In the genomic region with DNA sequence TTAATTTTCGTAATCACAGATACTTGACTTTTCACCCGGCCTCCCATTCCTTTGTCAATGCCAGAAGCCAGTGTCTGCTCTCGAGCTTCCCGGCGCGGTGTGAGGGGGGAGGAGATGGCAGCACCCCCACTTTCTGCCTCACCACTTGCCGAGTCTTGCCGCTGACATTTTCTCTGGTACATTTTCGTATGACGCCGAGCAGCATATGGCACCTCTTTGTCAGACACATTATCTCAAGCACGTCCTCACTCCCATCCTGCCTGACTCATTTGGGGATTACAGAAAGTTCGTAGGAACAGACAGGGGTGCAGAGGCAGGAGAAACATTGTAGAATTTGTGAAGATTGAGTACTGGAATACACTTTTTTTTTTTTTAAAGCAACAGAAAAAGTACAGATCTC, we compare ENCODE assay signal across 2 cellular contexts.
TF ChIP-seq lines count a peak whose summit lies in the region.

No MANE protein-coding gene starts in this region.

TF ChIP-seq in GM23338, 12 proteins besides CTCF, POLR2A, EP300 and RAD21 (continued from another document):
- TF ChIP-seq, protein P1, sequence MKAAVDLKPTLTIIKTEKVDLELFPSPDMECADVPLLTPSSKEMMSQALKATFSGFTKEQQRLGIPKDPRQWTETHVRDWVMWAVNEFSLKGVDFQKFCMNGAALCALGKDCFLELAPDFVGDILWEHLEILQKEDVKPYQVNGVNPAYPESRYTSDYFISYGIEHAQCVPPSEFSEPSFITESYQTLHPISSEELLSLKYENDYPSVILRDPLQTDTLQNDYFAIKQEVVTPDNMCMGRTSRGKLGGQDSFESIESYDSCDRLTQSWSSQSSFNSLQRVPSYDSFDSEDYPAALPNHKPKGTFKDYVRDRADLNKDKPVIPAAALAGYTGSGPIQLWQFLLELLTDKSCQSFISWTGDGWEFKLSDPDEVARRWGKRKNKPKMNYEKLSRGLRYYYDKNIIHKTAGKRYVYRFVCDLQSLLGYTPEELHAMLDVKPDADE (IDR thresholded peaks at IDR 0.05), result no peak
- TF ChIP-seq POLR2AphosphoS5 (IDR thresholded peaks at IDR 0.05; ENCODE audit: low read depth), result no peak
- TF ChIP-seq ZNF114 (CRISPR knock-in tag; IDR thresholded peaks at IDR 0.05), result no peak
- TF ChIP-seq STAT1 (IDR thresholded peaks at IDR 0.05; ENCODE audit: unreplicated experiment), result no peak
- TF ChIP-seq NANOG (IDR thresholded peaks at IDR 0.05; ENCODE audit: borderline replicate concordance), result no peak
- TF ChIP-seq, protein P2, sequence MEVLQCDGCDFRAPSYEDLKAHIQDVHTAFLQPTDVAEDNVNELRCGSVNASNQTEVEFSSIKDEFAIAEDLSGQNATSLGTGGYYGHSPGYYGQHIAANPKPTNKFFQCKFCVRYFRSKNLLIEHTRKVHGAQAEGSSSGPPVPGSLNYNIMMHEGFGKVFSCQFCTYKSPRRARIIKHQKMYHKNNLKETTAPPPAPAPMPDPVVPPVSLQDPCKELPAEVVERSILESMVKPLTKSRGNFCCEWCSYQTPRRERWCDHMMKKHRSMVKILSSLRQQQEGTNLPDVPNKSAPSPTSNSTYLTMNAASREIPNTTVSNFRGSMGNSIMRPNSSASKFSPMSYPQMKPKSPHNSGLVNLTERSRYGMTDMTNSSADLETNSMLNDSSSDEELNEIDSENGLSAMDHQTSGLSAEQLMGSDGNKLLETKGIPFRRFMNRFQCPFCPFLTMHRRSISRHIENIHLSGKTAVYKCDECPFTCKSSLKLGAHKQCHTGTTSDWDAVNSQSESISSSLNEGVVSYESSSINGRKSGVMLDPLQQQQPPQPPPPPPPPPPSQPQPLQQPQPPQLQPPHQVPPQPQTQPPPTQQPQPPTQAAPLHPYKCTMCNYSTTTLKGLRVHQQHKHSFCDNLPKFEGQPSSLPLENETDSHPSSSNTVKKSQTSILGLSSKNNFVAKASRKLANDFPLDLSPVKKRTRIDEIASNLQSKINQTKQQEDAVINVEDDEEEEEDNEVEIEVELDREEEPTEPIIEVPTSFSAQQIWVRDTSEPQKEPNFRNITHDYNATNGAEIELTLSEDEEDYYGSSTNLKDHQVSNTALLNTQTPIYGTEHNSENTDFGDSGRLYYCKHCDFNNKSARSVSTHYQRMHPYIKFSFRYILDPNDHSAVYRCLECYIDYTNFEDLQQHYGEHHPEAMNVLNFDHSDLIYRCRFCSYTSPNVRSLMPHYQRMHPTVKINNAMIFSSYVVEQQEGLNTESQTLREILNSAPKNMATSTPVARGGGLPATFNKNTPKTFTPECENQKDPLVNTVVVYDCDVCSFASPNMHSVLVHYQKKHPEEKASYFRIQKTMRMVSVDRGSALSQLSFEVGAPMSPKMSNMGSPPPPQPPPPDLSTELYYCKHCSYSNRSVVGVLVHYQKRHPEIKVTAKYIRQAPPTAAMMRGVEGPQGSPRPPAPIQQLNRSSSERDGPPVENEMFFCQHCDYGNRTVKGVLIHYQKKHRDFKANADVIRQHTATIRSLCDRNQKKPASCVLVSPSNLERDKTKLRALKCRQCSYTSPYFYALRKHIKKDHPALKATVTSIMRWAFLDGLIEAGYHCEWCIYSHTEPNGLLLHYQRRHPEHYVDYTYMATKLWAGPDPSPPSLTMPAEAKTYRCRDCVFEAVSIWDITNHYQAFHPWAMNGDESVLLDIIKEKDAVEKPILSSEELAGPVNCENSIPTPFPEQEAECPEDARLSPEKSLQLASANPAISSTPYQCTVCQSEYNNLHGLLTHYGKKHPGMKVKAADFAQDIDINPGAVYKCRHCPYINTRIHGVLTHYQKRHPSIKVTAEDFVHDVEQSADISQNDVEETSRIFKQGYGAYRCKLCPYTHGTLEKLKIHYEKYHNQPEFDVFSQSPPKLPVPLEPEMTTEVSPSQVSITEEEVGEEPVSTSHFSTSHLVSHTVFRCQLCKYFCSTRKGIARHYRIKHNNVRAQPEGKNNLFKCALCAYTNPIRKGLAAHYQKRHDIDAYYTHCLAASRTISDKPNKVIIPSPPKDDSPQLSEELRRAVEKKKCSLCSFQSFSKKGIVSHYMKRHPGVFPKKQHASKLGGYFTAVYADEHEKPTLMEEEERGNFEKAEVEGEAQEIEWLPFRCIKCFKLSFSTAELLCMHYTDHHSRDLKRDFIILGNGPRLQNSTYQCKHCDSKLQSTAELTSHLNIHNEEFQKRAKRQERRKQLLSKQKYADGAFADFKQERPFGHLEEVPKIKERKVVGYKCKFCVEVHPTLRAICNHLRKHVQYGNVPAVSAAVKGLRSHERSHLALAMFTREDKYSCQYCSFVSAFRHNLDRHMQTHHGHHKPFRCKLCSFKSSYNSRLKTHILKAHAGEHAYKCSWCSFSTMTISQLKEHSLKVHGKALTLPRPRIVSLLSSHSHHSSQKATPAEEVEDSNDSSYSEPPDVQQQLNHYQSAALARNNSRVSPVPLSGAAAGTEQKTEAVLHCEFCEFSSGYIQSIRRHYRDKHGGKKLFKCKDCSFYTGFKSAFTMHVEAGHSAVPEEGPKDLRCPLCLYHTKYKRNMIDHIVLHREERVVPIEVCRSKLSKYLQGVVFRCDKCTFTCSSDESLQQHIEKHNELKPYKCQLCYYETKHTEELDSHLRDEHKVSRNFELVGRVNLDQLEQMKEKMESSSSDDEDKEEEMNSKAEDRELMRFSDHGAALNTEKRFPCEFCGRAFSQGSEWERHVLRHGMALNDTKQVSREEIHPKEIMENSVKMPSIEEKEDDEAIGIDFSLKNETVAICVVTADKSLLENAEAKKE (CRISPR knock-in tag; IDR thresholded peaks at IDR 0.05), result no peak
- TF ChIP-seq EZH2phosphoT487 (IDR thresholded peaks at IDR 0.05; ENCODE audit: unreplicated experiment), result no peak
- no peak for TF ChIP-seq EZH2 (IDR thresholded peaks at IDR 0.05; ENCODE audit: low read depth, unreplicated experiment)

TF ChIP-seq in HepG2, 621 proteins besides CTCF, POLR2A, EP300 and RAD21 (continued from another document):
- TF ChIP-seq, protein P3, sequence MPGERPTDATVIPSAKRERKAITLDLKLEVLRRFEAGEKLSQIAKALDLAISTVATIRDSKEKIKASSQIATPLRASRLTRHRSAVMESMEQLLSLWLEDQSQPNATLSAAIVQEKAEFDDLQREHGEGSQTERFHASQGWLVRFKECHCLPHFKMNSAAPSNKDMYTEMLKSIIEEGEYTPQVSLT (CRISPR knock-in tag; IDR thresholded peaks at IDR 0.05; ENCODE audit: borderline replicate concordance, low read depth), result no peak
- TF ChIP-seq ZNF768 (CRISPR knock-in tag; IDR thresholded peaks at IDR 0.05) (no peak), ZNF546 (CRISPR knock-in tag; conservative IDR thresholded peaks at IDR 0.05) (no peak)
- TF ChIP-seq, protein P4, sequence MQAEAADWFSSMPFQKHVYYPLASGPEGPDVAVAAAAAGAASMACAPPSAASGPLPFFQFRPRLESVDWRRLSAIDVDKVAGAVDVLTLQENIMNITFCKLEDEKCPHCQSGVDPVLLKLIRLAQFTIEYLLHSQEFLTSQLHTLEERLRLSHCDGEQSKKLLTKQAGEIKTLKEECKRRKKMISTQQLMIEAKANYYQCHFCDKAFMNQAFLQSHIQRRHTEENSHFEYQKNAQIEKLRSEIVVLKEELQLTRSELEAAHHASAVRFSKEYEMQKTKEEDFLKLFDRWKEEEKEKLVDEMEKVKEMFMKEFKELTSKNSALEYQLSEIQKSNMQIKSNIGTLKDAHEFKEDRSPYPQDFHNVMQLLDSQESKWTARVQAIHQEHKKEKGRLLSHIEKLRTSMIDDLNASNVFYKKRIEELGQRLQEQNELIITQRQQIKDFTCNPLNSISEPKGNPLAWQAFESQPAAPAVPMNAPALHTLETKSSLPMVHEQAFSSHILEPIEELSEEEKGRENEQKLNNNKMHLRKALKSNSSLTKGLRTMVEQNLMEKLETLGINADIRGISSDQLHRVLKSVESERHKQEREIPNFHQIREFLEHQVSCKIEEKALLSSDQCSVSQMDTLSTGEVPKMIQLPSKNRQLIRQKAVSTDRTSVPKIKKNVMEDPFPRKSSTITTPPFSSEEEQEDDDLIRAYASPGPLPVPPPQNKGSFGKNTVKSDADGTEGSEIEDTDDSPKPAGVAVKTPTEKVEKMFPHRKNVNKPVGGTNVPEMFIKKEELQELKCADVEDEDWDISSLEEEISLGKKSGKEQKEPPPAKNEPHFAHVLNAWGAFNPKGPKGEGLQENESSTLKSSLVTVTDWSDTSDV (CRISPR knock-in tag; IDR thresholded peaks at IDR 0.05), result no peak
- TF ChIP-seq, protein P5, sequence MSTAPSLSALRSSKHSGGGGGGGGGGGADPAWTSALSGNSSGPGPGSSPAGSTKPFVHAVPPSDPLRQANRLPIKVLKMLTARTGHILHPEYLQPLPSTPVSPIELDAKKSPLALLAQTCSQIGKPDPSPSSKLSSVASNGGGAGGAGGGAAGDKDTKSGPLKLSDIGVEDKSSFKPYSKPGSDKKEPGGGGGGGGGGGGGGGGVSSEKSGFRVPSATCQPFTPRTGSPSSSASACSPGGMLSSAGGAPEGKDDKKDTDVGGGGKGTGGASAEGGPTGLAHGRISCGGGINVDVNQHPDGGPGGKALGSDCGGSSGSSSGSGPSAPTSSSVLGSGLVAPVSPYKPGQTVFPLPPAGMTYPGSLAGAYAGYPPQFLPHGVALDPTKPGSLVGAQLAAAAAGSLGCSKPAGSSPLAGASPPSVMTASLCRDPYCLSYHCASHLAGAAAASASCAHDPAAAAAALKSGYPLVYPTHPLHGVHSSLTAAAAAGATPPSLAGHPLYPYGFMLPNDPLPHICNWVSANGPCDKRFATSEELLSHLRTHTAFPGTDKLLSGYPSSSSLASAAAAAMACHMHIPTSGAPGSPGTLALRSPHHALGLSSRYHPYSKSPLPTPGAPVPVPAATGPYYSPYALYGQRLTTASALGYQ (CRISPR knock-in tag; IDR thresholded peaks at IDR 0.05), result no peak
